1 cellular context compared by ENCODE assay signal in genomic region chr17:75384751-75385150, GRCh38.
TF ChIP-seq lines count a peak whose summit lies in the region.

No MANE protein-coding gene starts in this region.

TF ChIP-seq in HepG2, 621 proteins besides CTCF, POLR2A, EP300 and RAD21 (continued from another document):
- no peak for TF ChIP-seq ZNF784 (CRISPR knock-in tag; IDR thresholded peaks at IDR 0.05; ENCODE audit: borderline replicate concordance)
- TF ChIP-seq SALL1 (CRISPR knock-in tag; IDR thresholded peaks at IDR 0.05): no peak
- no peak for TF ChIP-seq ZNF513 (CRISPR knock-in tag; conservative IDR thresholded peaks at IDR 0.05)
- TF ChIP-seq HCFC1 (IDR thresholded peaks at IDR 0.05; ENCODE audit: low read depth, low read length): no peak
- no peak for TF ChIP-seq CENPBD1 (CRISPR knock-in tag; IDR thresholded peaks at IDR 0.05; ENCODE audit: borderline replicate concordance, low read depth)
- no peak for TF ChIP-seq GZF1 (CRISPR knock-in tag; IDR thresholded peaks at IDR 0.05)
- TF ChIP-seq FOXP1 (IDR thresholded peaks at IDR 0.05): no peak
- TF ChIP-seq FOXP1 (CRISPR knock-in tag; IDR thresholded peaks at IDR 0.05): 0 out of 2 replicates have a peak, but pooled peaks have one; percentile 6
- TF ChIP-seq NFRKB (IDR thresholded peaks at IDR 0.05): no peak
- TF ChIP-seq NFYB (CRISPR knock-in tag; IDR thresholded peaks at IDR 0.05): no peak
- no peak for TF ChIP-seq SAP130 (CRISPR knock-in tag; IDR thresholded peaks at IDR 0.05; ENCODE audit: low read depth)
- no peak for TF ChIP-seq TBX3 (IDR thresholded peaks at IDR 0.05; ENCODE audit: borderline replicate concordance)
- TF ChIP-seq ZNF776 (CRISPR knock-in tag; IDR thresholded peaks at IDR 0.05): no peak
- no peak for TF ChIP-seq ZNF557 (CRISPR knock-in tag; IDR thresholded peaks at IDR 0.05)
- TF ChIP-seq JUNB (CRISPR knock-in tag; IDR thresholded peaks at IDR 0.05; ENCODE audit: borderline replicate concordance): no peak
- peak; percentile 84 for TF ChIP-seq ZBTB33 (CRISPR knock-in tag; IDR thresholded peaks at IDR 0.05)
- TF ChIP-seq ZNF576 (CRISPR knock-in tag; IDR thresholded peaks at IDR 0.05): no peak
- TF ChIP-seq ZBTB25 (CRISPR knock-in tag; IDR thresholded peaks at IDR 0.05): 0 out of 2 replicates have a peak, but pooled peaks have one; percentile 14
- TF ChIP-seq MAZ (IDR thresholded peaks at IDR 0.05; ENCODE audit: borderline replicate concordance, low read depth, low read length): no peak
- TF ChIP-seq MAZ (CRISPR knock-in tag; IDR thresholded peaks at IDR 0.05; ENCODE audit: low read depth): no peak
- TF ChIP-seq DNMT1 (CRISPR knock-in tag; IDR thresholded peaks at IDR 0.05): no peak
- no peak for TF ChIP-seq ZNF451 (CRISPR knock-in tag; IDR thresholded peaks at IDR 0.05)
- no peak for TF ChIP-seq DDIT3 (CRISPR knock-in tag; IDR thresholded peaks at IDR 0.05)
- TF ChIP-seq PRPF4 (IDR thresholded peaks at IDR 0.05; ENCODE audit: low read depth, low read length, poor library complexity, severe bottlenecking): peak; percentile 73
- TF ChIP-seq ZNF224 (CRISPR knock-in tag; IDR thresholded peaks at IDR 0.05): no peak
- no peak for TF ChIP-seq SNRNP70 (IDR thresholded peaks at IDR 0.05; ENCODE audit: low read depth, low read length)
- TF ChIP-seq ZNF235 (CRISPR knock-in tag; IDR thresholded peaks at IDR 0.05; ENCODE audit: borderline replicate concordance): no peak
- no peak for TF ChIP-seq RFX5 (IDR thresholded peaks at IDR 0.05; ENCODE audit: low read depth, low read length)
- TF ChIP-seq MTA3 (CRISPR knock-in tag; IDR thresholded peaks at IDR 0.05): no peak
- no peak for TF ChIP-seq ZNF446 (CRISPR knock-in tag; IDR thresholded peaks at IDR 0.05)
- no peak for TF ChIP-seq SOX5 (CRISPR knock-in tag; IDR thresholded peaks at IDR 0.05; ENCODE audit: borderline replicate concordance)
- no peak for TF ChIP-seq TRAFD1 (CRISPR knock-in tag; IDR thresholded peaks at IDR 0.05; ENCODE audit: borderline replicate concordance)
- TF ChIP-seq ZMYM3 (CRISPR knock-in tag; IDR thresholded peaks at IDR 0.05): no peak
- TF ChIP-seq ZNF724P (CRISPR knock-in tag; IDR thresholded peaks at IDR 0.05; ENCODE audit: borderline replicate concordance): no peak
- TF ChIP-seq ZNF709 (CRISPR knock-in tag; IDR thresholded peaks at IDR 0.05): no peak
- no peak for TF ChIP-seq KLF16 (CRISPR knock-in tag; IDR thresholded peaks at IDR 0.05)
- TF ChIP-seq ZNF501 (CRISPR knock-in tag; IDR thresholded peaks at IDR 0.05): 0 out of 2 replicates have a peak, but pooled peaks have one; percentile 12
- no peak for TF ChIP-seq KMT2B (CRISPR knock-in tag; IDR thresholded peaks at IDR 0.05)
- no peak for TF ChIP-seq NCOA2 (CRISPR knock-in tag; IDR thresholded peaks at IDR 0.05)
- TF ChIP-seq FOXA1 (IDR thresholded peaks at IDR 0.05): no peak
- TF ChIP-seq FOXA1 (CRISPR knock-in tag; IDR thresholded peaks at IDR 0.05): 0 out of 2 replicates have a peak, but pooled peaks have one; percentile 46
- TF ChIP-seq ZNF101 (CRISPR knock-in tag; IDR thresholded peaks at IDR 0.05; ENCODE audit: borderline replicate concordance, low read depth): no peak
- no peak for TF ChIP-seq CBX1 (IDR thresholded peaks at IDR 0.05; ENCODE audit: low read depth)
- no peak for TF ChIP-seq TP53 (CRISPR knock-in tag; conservative IDR thresholded peaks at IDR 0.05)
- TF ChIP-seq PCBP1 (IDR thresholded peaks at IDR 0.05; ENCODE audit: borderline replicate concordance, low read depth, low read length): no peak
- TF ChIP-seq MTF1 (CRISPR knock-in tag; IDR thresholded peaks at IDR 0.05): no peak
- no peak for TF ChIP-seq ZNF251 (CRISPR knock-in tag; IDR thresholded peaks at IDR 0.05)
- no peak for TF ChIP-seq ZFP90 (CRISPR knock-in tag; IDR thresholded peaks at IDR 0.05; ENCODE audit: borderline replicate concordance)
- TF ChIP-seq ZBTB7B (CRISPR knock-in tag; IDR thresholded peaks at IDR 0.05): no peak
- no peak for TF ChIP-seq ATRX (CRISPR knock-in tag; IDR thresholded peaks at IDR 0.05; ENCODE audit: borderline replicate concordance)
- TF ChIP-seq LRRFIP1 (CRISPR knock-in tag; conservative IDR thresholded peaks at IDR 0.05): no peak
- TF ChIP-seq TARDBP (CRISPR knock-in tag; IDR thresholded peaks at IDR 0.05): no peak
- no peak for TF ChIP-seq CSRNP2 (CRISPR knock-in tag; conservative IDR thresholded peaks at IDR 0.05; ENCODE audit: low read depth)
- TF ChIP-seq CREM (IDR thresholded peaks at IDR 0.05): no peak
- TF ChIP-seq CREM (CRISPR knock-in tag; IDR thresholded peaks at IDR 0.05): no peak
- TF ChIP-seq ZNF343 (CRISPR knock-in tag; IDR thresholded peaks at IDR 0.05): no peak
- peak; percentile 81 for TF ChIP-seq ZBTB38 (CRISPR knock-in tag; IDR thresholded peaks at IDR 0.05)
- no peak for TF ChIP-seq TCF7 (IDR thresholded peaks at IDR 0.05; ENCODE audit: low read depth)
- no peak for TF ChIP-seq FUBP1 (CRISPR knock-in tag; IDR thresholded peaks at IDR 0.05; ENCODE audit: borderline replicate concordance)
- no peak for TF ChIP-seq ETV5 (CRISPR knock-in tag; IDR thresholded peaks at IDR 0.05; ENCODE audit: borderline replicate concordance)
- TF ChIP-seq NKX3-1 (CRISPR knock-in tag; IDR thresholded peaks at IDR 0.05): no peak
